ENCODE assay signal across 15 cellular contexts in the genomic region with DNA sequence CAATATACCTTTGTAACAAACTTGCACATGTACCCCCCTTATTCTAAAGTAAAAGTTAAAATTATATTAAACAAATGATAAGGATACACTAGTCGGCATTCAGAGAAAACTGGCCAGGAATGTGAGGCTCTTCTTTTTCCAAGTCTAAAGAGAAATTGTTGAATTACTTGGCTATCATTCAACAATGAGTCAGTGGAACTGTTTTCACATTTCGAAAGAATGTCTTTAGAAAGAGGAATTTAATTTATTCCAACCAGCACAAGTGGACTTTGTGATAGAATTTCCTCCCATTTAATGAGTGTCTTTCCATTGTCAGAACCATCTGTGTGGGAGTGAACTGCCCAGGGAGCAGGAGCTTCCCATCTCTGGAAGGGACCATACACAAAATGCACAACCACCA.
DNase-seq lines count a peak whose midpoint lies in the region; ATAC-seq and TF ChIP-seq lines count a peak whose summit lies in the region.
"Had no signal": no experiment of that assay in that cellular context is flagged by ENCODE, and none has a peak within 500 bp of the region (broad histone marks: within the 10 kb centered on the region; RNA-seq: fewer than 3 reads in every experiment).

No MANE protein-coding gene starts in this region.

- ATAC-seq in HG03039 (IDR thresholded peaks at IDR 0.05; ENCODE audit: unreplicated experiment) = no peak
- ATAC-seq in activated CD8-positive, alpha-beta T cell treated with anti-CD3 and anti-CD28 coated beads for 36 hours = no peak

- peaks cover 4% of the 10 kb centered on the region for H3K9me3 ChIP-seq in mammary epithelial cell (replicated peaks; ENCODE audit: insufficient read depth, low read length)
- H3K9me3 ChIP-seq: Peyer's patch had no signal

- H3K27me3 ChIP-seq in mammary epithelial cell (ENCODE audit: insufficient read depth, low read length) = no peaks in the 10 kb centered on the region
- H3K27me3 ChIP-seq: MG63, Peyer's patch had no signal

- H3K4me3 Mint-ChIP-seq in CD14-positive monocyte = no peak overlapping the region
- H3K4me3 Mint-ChIP-seq in activated CD8-positive, alpha-beta T cell treated with anti-CD3 and anti-CD28 coated beads for 36 hours = no peak overlapping the region
- H3K4me3 Mint-ChIP-seq: activated CD4-positive, alpha-beta memory T cell treated with anti-CD3 and anti-CD28 coated beads for 36 hours; activated naive CD4-positive, alpha-beta T cell treated with anti-CD3 and anti-CD28 coated beads for 36 hours; memory B cell had no signal

- H3K36me3 ChIP-seq in mammary epithelial cell (ENCODE audit: insufficient read depth, low read length) = no peaks in the 10 kb centered on the region
- H3K36me3 ChIP-seq: MG63, Peyer's patch had no signal

- H3K4me2 ChIP-seq in mammary epithelial cell (ENCODE audit: insufficient read depth, low read depth, low read length) = peak overlapping the region; percentile 74

- CTCF ChIA-PET in mammary epithelial cell (lab: Charles Lee; ENCODE audit: low non-redundant PET) = no interaction called here
- CTCF ChIA-PET in activated CD8-positive, alpha-beta T cell treated with anti-CD3 and anti-CD28 coated beads for 36 hours (lab: Charles Lee) = no interaction called here

- DNase-seq in HS-5 (ENCODE audit: low read depth) (peak; percentile 33), mammary epithelial cell (peak; percentile 77), kidney glomerular epithelial cell (lab: John Stamatoyannopoulos, UW) (peak; percentile 66), CD14-positive monocyte (ENCODE audit: low spot score) (no peak)
- no peak for DNase-seq in activated CD4-positive, alpha-beta T cell treated with anti-CD3 and anti-CD28 coated beads for 48 hours
- DNase-seq in activated CD8-positive, alpha-beta T cell treated with anti-CD3 and anti-CD28 coated beads for 36 hours = no peak
- DNase-seq: activated CD4-positive, alpha-beta memory T cell treated with anti-CD3 and anti-CD28 coated beads for 36 hours; activated naive CD4-positive, alpha-beta T cell treated with anti-CD3 and anti-CD28 coated beads for 36 hours; dermis blood vessel endothelial cell; DMS79; MG63; Peyer's patch; T-helper 9 cell had no signal

- H3K27ac Mint-ChIP-seq in CD14-positive monocyte = no peak overlapping the region
- H3K27ac Mint-ChIP-seq in activated CD8-positive, alpha-beta T cell treated with anti-CD3 and anti-CD28 coated beads for 36 hours = no peak overlapping the region
- H3K27ac Mint-ChIP-seq: activated CD4-positive, alpha-beta memory T cell treated with anti-CD3 and anti-CD28 coated beads for 36 hours; activated naive CD4-positive, alpha-beta T cell treated with anti-CD3 and anti-CD28 coated beads for 36 hours; memory B cell had no signal

- no TSS peak for BruUV-seq in mammary epithelial cell (replicated peaks; lab: Mats Ljungman, UMichigan)

- no peak overlapping the region for H3K4me3 ChIP-seq in mammary epithelial cell (replicated peaks in 1 of 3; ENCODE audit: insufficient read depth in 1 of 3, low read depth in 2 of 3, low read length in 3 of 3)
- H3K4me3 ChIP-seq: MG63, Peyer's patch had no signal

- TF ChIP-seq CTCF in mammary epithelial cell (conservative IDR thresholded peaks at IDR 0.05 in 1 of 2, IDR thresholded peaks at IDR 0.05 in 1 of 2; ENCODE audit: extremely low read depth in 1 of 2, insufficient read depth in 1 of 2, low read depth in 1 of 2, low read length in 2 of 2) (no peak), CD14-positive monocyte (IDR thresholded peaks at IDR 0.05) (no peak)
- no peak for TF ChIP-seq CTCF in activated CD8-positive, alpha-beta T cell treated with anti-CD3 and anti-CD28 coated beads for 36 hours (IDR thresholded peaks at IDR 0.05)

- H4K20me1 ChIP-seq in mammary epithelial cell (ENCODE audit: insufficient read depth, low read length) = no peaks in the 10 kb centered on the region

- H3K36me3 Mint-ChIP-seq in CD14-positive monocyte = no peaks in the 10 kb centered on the region
- no peaks in the 10 kb centered on the region for H3K36me3 Mint-ChIP-seq in activated CD8-positive, alpha-beta T cell treated with anti-CD3 and anti-CD28 coated beads for 36 hours (ENCODE audit: low read depth)
- H3K36me3 Mint-ChIP-seq: activated CD4-positive, alpha-beta memory T cell treated with anti-CD3 and anti-CD28 coated beads for 36 hours; memory B cell had no signal

- no peak overlapping the region for H3K9ac ChIP-seq in mammary epithelial cell (ENCODE audit: insufficient read depth, low read length)

- peaks cover 14% of the 10 kb centered on the region for H3K4me1 ChIP-seq in mammary epithelial cell (ENCODE audit: insufficient read depth, low read length)
- H3K4me1 ChIP-seq: Peyer's patch had no signal

- H3K27ac ChIP-seq in mammary epithelial cell (ENCODE audit: insufficient read depth, low read depth, low read length) = peak overlapping the region; percentile 9
- H3K27ac ChIP-seq: Peyer's patch had no signal

- POLR2A ChIA-PET in activated CD8-positive, alpha-beta T cell treated with anti-CD3 and anti-CD28 coated beads for 36 hours (lab: Charles Lee) = no interaction called here

- H3K4me1 Mint-ChIP-seq in CD14-positive monocyte = no peaks in the 10 kb centered on the region
- no peaks in the 10 kb centered on the region for H3K4me1 Mint-ChIP-seq in activated CD8-positive, alpha-beta T cell treated with anti-CD3 and anti-CD28 coated beads for 36 hours (ENCODE audit: low read depth)
- H3K4me1 Mint-ChIP-seq: memory B cell had no signal

- H2AFZ ChIP-seq in mammary epithelial cell (ENCODE audit: low read depth, low read length) = peak overlapping the region; percentile 76

- in situ Hi-C loops in mammary epithelial cell (cut with MboI; ENCODE audit: low sequenced_read_pairs in 2 of 2) = no loop called here

- intact Hi-C loops in mammary epithelial cell (cut with micrococcal nuclease) (no loop called here), CD14-positive monocyte (cut with micrococcal nuclease) (no loop called here)
- intact Hi-C loops in activated CD8-positive, alpha-beta T cell treated with anti-CD3 and anti-CD28 coated beads for 36 hours (cut with micrococcal nuclease) = no loop called here

- no peaks in the 10 kb centered on the region for H3K79me2 ChIP-seq in mammary epithelial cell (ENCODE audit: insufficient read depth, low read length)

- H3K27me3 Mint-ChIP-seq in CD14-positive monocyte (ENCODE audit: low read depth in 3 of 3) = peaks cover 0 to 3% (median 0%) of the 10 kb centered on the region in 3 donors
- peaks cover 2% of the 10 kb centered on the region for H3K27me3 Mint-ChIP-seq in activated CD8-positive, alpha-beta T cell treated with anti-CD3 and anti-CD28 coated beads for 36 hours

- WGBS in mammary epithelial cell (ENCODE audit: low coverage, missing lambda C conversion rate) = 5% methylated on average over 2 of the region's 2 CpGs

- dilution Hi-C loops in mammary epithelial cell (cut with HindIII; ENCODE audit: low sequenced_read_pairs) = no loop called here

- peaks cover 5 to 17% (median 9%) of the 10 kb centered on the region in 7 donors for H3K9me3 Mint-ChIP-seq in CD14-positive monocyte
- H3K9me3 Mint-ChIP-seq in activated CD8-positive, alpha-beta T cell treated with anti-CD3 and anti-CD28 coated beads for 36 hours = peaks cover 3% of the 10 kb centered on the region
- H3K9me3 Mint-ChIP-seq: activated naive CD4-positive, alpha-beta T cell treated with anti-CD3 and anti-CD28 coated beads for 36 hours; memory B cell had no signal

Comparison
In these comparisons a context has a peak if more than half of its experiments do, and no peak if none do; other contexts are left out.
1. DNase-seq: peak in HS-5 (single experiment), mammary epithelial cell (single experiment) and kidney glomerular epithelial cell (single experiment); none in CD14-positive monocyte (single experiment), activated CD4-positive, alpha-beta T cell treated with anti-CD3 and anti-CD28 coated beads for 48 hours (single experiment) and activated CD8-positive, alpha-beta T cell treated with anti-CD3 and anti-CD28 coated beads for 36 hours (single experiment).